16 cellular contexts compared by ENCODE assay signal in the genomic region with DNA sequence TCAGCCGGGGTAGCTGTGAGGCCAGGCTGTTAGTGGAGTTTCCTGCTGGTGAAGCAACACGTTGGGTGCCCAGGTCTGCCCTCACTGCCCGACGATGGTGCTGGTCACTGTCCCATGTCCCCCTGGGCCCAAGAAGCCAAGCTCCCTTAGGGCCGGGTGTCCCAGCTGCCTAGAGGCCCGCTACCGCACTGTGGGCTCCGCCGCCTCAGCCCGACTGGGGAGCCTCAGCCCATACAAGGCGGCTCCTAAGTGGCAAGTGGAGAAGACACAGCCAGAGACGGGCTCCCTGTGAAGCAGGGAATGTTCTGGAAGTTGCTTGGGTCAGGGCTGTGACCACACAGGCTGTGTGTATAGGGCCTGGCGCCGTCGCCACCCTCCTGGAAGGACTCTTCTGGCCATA.
DNase-seq lines count a peak whose midpoint lies in the region; ATAC-seq and TF ChIP-seq lines count a peak whose summit lies in the region.
"Had no signal": no experiment of that assay in that cellular context is flagged by ENCODE, and none has a peak within 500 bp of the region (broad histone marks: within the 10 kb centered on the region; RNA-seq: fewer than 3 reads in every experiment).

No MANE protein-coding gene starts in this region.

- H3K4me2 ChIP-seq in GM23338, result no peak overlapping the region
- H3K4me2 ChIP-seq: BLaER1 treated with 17β-estradiol and CSF1 and Interleukin-3, amounts not matched to agents 10 nM and 100 nM; KMS-11; PC-9 had no signal

- WGBS in gastroesophageal sphincter (ENCODE audit: low coverage in 1 of 2), 2 donors, result no CpG with 5 or more reads among the region's 15 CpGs
- 88% methylated on average over 14 of the region's 15 CpGs; no CpG with 5 or more reads in 1 of the 2 donors for WGBS in transverse colon (ENCODE audit: low coverage in 1 of 2), 2 donors

- H3K27ac Mint-ChIP-seq in GM23338, result no peak overlapping the region
- H3K27ac Mint-ChIP-seq: CD8-positive, alpha-beta memory T cell had no signal

- 0 out of 3 replicates have a peak, but pooled peaks cover 2% of the 10 kb centered on the region for H3K4me1 Mint-ChIP-seq in GM23338
- H3K4me1 Mint-ChIP-seq: CD8-positive, alpha-beta memory T cell had no signal

- TF ChIP-seq EP300 in gastroesophageal sphincter (IDR thresholded peaks at IDR 0.05), result no peak
- no peak for TF ChIP-seq EP300 in transverse colon (IDR thresholded peaks at IDR 0.05; ENCODE audit: low read depth)

- H3K36me3 ChIP-seq in WERI-Rb-1 (peaks cover 20% of the 10 kb centered on the region), gastroesophageal sphincter (peaks cover 0 to 89% of the 10 kb centered on the region in 2 donors), gastrocnemius medialis (peaks cover 0 to 4% of the 10 kb centered on the region in 2 donors), transverse colon (peaks cover 0 to 3% (median 0%) of the 10 kb centered on the region in 4 donors), GM23338 (ENCODE audit: insufficient read depth) (no peaks in the 10 kb centered on the region)

- in situ Hi-C loops in gastrocnemius medialis (cut with MboI; ENCODE audit: low sequenced_read_pairs in 4 of 4), result no loop called here
- in situ Hi-C loops in transverse colon (cut with MboI; ENCODE audit: low pct_ligation_motif_present in 1 of 4, low pct_unique_long_range_greater_than_20kb in 1 of 4, low sequenced_read_pairs in 3 of 4), result no loop called here

- intact Hi-C loops in gastrocnemius medialis (cut with DNase I; ENCODE audit: low total_unique reads) (loop anchor here (5.0 kb wide), 1 partner anchor 96 kb away; the partner anchor contains the start of gene RXRA), transverse colon (cut with DNase I; ENCODE audit: low total_unique reads) (no loop called here)

- ATAC-seq in gastroesophageal sphincter, result no peak
- ATAC-seq in gastrocnemius medialis, result no peak
- no peak for ATAC-seq in GM23338

- H3K4me3 ChIP-seq in WERI-Rb-1 (ENCODE audit: low read depth, low read length) (no peak overlapping the region), gastroesophageal sphincter (no peak overlapping the region), gastrocnemius medialis (no peak overlapping the region), transverse colon (no peak overlapping the region), GM23338 (no peak overlapping the region)
- H3K4me3 ChIP-seq: BLaER1 treated with 17β-estradiol and CSF1 and Interleukin-3, amounts not matched to agents 10 nM and 100 nM; PC-9; SJSA1 had no signal

- no peaks in the 10 kb centered on the region for H3K9me3 Mint-ChIP-seq in GM23338
- H3K9me3 Mint-ChIP-seq: CD8-positive, alpha-beta memory T cell had no signal

- no peak for TF ChIP-seq POLR2A in gastroesophageal sphincter (IDR thresholded peaks at IDR 0.05)
- TF ChIP-seq POLR2A in gastrocnemius medialis (IDR thresholded peaks at IDR 0.05), result no peak
- TF ChIP-seq POLR2A in transverse colon (IDR thresholded peaks at IDR 0.05), result no peak

- DNase-seq in WERI-Rb-1 (no peak), gastrocnemius medialis (no peak), transverse colon (no peak), GM23338 (ENCODE audit: low spot score) (no peak), GM10266 (ENCODE audit: extremely low spot score) (no peak)
- DNase-seq in stimulated activated CD4-positive, alpha-beta T cell treated with anti-CD3 and anti-CD28 coated beads, Interleukin-2, amount 100 ng/mL, for 48 hours, result no peak
- DNase-seq: CD8-positive, alpha-beta memory T cell; DMS79; NCI-H1417 treated with DMSO at 0.1 percent for 48 hours; NCI-H1930; NCI-H345; PC-9 had no signal

- no peaks in the 10 kb centered on the region for H3K9me3 ChIP-seq in WERI-Rb-1 (ENCODE audit: severe bottlenecking)
- H3K9me3 ChIP-seq in gastroesophageal sphincter, result no peaks in the 10 kb centered on the region
- no peaks in the 10 kb centered on the region for H3K9me3 ChIP-seq in gastrocnemius medialis
- H3K9me3 ChIP-seq in transverse colon, result no peaks in the 10 kb centered on the region
- H3K9me3 ChIP-seq: BLaER1 treated with 17β-estradiol and CSF1 and Interleukin-3, amounts not matched to agents 10 nM and 100 nM; SJSA1 had no signal

- H3K27me3 ChIP-seq in WERI-Rb-1 (ENCODE audit: insufficient read depth, low read depth, severe bottlenecking) (no peaks in the 10 kb centered on the region), gastroesophageal sphincter (no peaks in the 10 kb centered on the region), gastrocnemius medialis (no peaks in the 10 kb centered on the region), transverse colon (no peaks in the 10 kb centered on the region), GM23338 (ENCODE audit: insufficient read depth) (no peaks in the 10 kb centered on the region)
- H3K27me3 ChIP-seq: SJSA1 had no signal

- H3K27ac ChIP-seq in WERI-Rb-1, result peak overlapping the region; percentile 91
- peak overlapping the region in 3 of 4 donors; percentile 46 to 55 (median 55) for H3K27ac ChIP-seq in gastroesophageal sphincter
- H3K27ac ChIP-seq in gastrocnemius medialis, result peak overlapping the region; percentile 90 to 98 (median 98)
- H3K27ac ChIP-seq in transverse colon, result peak overlapping the region; percentile 44 to 75 (median 69)
- no peak overlapping the region for H3K27ac ChIP-seq in GM23338 (ENCODE audit: low read depth)
- H3K27ac ChIP-seq: BLaER1 treated with 17β-estradiol and CSF1 and Interleukin-3, amounts not matched to agents 10 nM and 100 nM; KMS-11; PC-9; SJSA1 had no signal

- H3K27me3 Mint-ChIP-seq in GM23338 (ENCODE audit: insufficient read depth, low read depth, poor library complexity), result no peaks in the 10 kb centered on the region
- H3K27me3 Mint-ChIP-seq: CD8-positive, alpha-beta memory T cell had no signal

- H4K20me1 ChIP-seq in GM23338 (replicated peaks; ENCODE audit: insufficient read depth), result no peaks in the 10 kb centered on the region; the same call in 1 of the 2 replicates

- no peak for TF ChIP-seq CTCF in WERI-Rb-1 (IDR thresholded peaks at IDR 0.05; ENCODE audit: low read depth, low read length)
- no peak for TF ChIP-seq CTCF in gastroesophageal sphincter (IDR thresholded peaks at IDR 0.05)
- TF ChIP-seq CTCF in gastrocnemius medialis (IDR thresholded peaks at IDR 0.05 in 4 of 5, conservative IDR thresholded peaks at IDR 0.05 in 1 of 5), result no peak
- TF ChIP-seq CTCF in transverse colon (IDR thresholded peaks at IDR 0.05), result no peak
- no peak for TF ChIP-seq CTCF in GM23338 (conservative IDR thresholded peaks at IDR 0.05; ENCODE audit: low read depth in 2 of 2)
- no peak for TF ChIP-seq CTCF in GM10266 (IDR thresholded peaks at IDR 0.05; ENCODE audit: control insufficient read depth, insufficient read depth, low read depth, missing control alignments)

- H3K4me3 Mint-ChIP-seq in GM23338, result no peak overlapping the region
- H3K4me3 Mint-ChIP-seq: CD8-positive, alpha-beta memory T cell had no signal

- H3K4me1 ChIP-seq in gastroesophageal sphincter (peaks cover 8 to 75% (median 26%) of the 10 kb centered on the region in 3 donors), gastrocnemius medialis (peaks cover 52 to 69% of the 10 kb centered on the region in 2 donors), transverse colon (peaks cover 19 to 27% (median 23%) of the 10 kb centered on the region in 4 donors), GM23338 (ENCODE audit: insufficient read depth) (no peaks in the 10 kb centered on the region)
- H3K4me1 ChIP-seq: SJSA1 had no signal

- no peaks in the 10 kb centered on the region for H3K79me2 ChIP-seq in GM23338 (replicated peaks; ENCODE audit: insufficient read depth)

- no peak overlapping the region for H2AFZ ChIP-seq in GM23338
- H2AFZ ChIP-seq: PC-9 had no signal

- H3K9me2 ChIP-seq in GM23338 (ENCODE audit: insufficient read depth), result no peaks in the 10 kb centered on the region

- no peaks in the 10 kb centered on the region for H3F3A ChIP-seq in GM23338 (replicated peaks; ENCODE audit: low read depth)

- peaks cover 7% of the 10 kb centered on the region; the same call in 1 of the 3 replicates for H3K36me3 Mint-ChIP-seq in GM23338 (ENCODE audit: low read depth)

TF ChIP-seq in GM23338, 12 proteins besides CTCF, POLR2A, EP300 and RAD21 (continues in another document):
- TF ChIP-seq, protein P1, sequence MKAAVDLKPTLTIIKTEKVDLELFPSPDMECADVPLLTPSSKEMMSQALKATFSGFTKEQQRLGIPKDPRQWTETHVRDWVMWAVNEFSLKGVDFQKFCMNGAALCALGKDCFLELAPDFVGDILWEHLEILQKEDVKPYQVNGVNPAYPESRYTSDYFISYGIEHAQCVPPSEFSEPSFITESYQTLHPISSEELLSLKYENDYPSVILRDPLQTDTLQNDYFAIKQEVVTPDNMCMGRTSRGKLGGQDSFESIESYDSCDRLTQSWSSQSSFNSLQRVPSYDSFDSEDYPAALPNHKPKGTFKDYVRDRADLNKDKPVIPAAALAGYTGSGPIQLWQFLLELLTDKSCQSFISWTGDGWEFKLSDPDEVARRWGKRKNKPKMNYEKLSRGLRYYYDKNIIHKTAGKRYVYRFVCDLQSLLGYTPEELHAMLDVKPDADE (IDR thresholded peaks at IDR 0.05), result no peak
- TF ChIP-seq ZNF331 (CRISPR knock-in tag; IDR thresholded peaks at IDR 0.05; ENCODE audit: low read depth), result no peak
